In the genomic region with DNA sequence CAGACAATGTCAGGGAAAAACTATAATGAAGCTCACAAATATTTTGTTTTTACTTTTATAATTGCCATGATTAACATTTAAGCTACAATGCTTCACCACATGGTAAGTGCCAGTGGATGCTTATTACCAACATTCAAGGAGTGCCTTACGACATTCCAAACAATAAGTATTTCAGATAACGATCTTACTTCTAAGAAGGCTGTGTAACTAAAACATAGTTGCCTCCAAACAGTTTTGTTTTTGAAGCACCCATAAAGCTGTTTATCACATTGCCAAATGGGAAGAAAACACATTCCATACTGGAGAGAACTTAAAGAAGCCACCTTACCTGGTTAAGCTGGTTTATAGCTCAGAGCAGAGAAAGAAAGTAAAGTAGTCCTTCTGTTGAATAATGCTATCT, we compare ENCODE assay signal across 22 cellular contexts.
"Had no signal": no experiment of that assay in that cellular context is flagged by ENCODE, and none has a peak within 500 bp of the region (broad histone marks: within the 10 kb centered on the region; RNA-seq: fewer than 3 reads in every experiment).

No MANE protein-coding gene starts in this region.

- H3K4me1 ChIP-seq: ascending aorta, body of pancreas, SJSA1 had no signal

- H3K27me3 Mint-ChIP-seq: activated CD8-positive, alpha-beta memory T cell treated with anti-CD3 and anti-CD28 coated beads, Interleukin-2, amount 10 ng/mL, durations not matched to agents 7 days and 5 days; activated naive CD8-positive, alpha-beta T cell treated with anti-CD3 and anti-CD28 coated beads, Interleukin-2, amount 50 U/mL, for 24 hours; activated T-cell treated with anti-CD3 and anti-CD28 coated beads, Interleukin-2, amount 50 U/mL, for 24 hours had no signal

- H3K36me3 ChIP-seq: ascending aorta, SJSA1 had no signal

- H3K9me3 Mint-ChIP-seq: activated naive CD4-positive, alpha-beta T cell treated with anti-CD3 and anti-CD28 coated beads, Interleukin-2, amount 50 U/mL, for 72 hours; activated naive CD8-positive, alpha-beta T cell treated with anti-CD3 and anti-CD28 coated beads, Interleukin-2, amount 50 U/mL, for 24 hours; activated T-cell treated with anti-CD3 and anti-CD28 coated beads, Interleukin-2, amount 50 U/mL, for 24 hours; T-helper 2 cell treated with Interferon-gamma antibody and Interleukin-4, amounts not matched to agents 5 μg/mL and 100 μg/mL, for 36 hours had no signal

- DNase-seq: activated CD4-positive, alpha-beta T cell treated with anti-CD3 and anti-CD28 coated beads for 4 hours; activated CD8-positive, alpha-beta memory T cell treated with anti-CD3 and anti-CD28 coated beads, Interleukin-2, amount 10 ng/mL, durations not matched to agents 7 days and 5 days; activated effector memory CD4-positive, alpha-beta T cell treated with anti-CD3 and anti-CD28 coated beads, Interleukin-2, amount 50 U/mL, for 16 hours; activated naive CD4-positive, alpha-beta T cell treated with Interleukin-2 at 50 U/mL for 16 hours; activated naive CD8-positive, alpha-beta T cell treated with anti-CD3 and anti-CD28 coated beads, Interleukin-2, amount 50 U/mL, for 24 hours; activated T-cell treated with anti-CD3 and anti-CD28 coated beads, Interleukin-2, amount 50 U/mL, for 24 hours; amniotic stem cell; body of pancreas; central memory CD4-positive, alpha-beta T cell; NCI-H1417; NCI-H1930; NCI-H510A treated with DMSO at 0.1 percent for 48 hours; SHP77; SW 1271 had no signal

- H3K4me3 ChIP-seq: ascending aorta, body of pancreas, SJSA1 had no signal

- ATAC-seq: activated CD4-positive, CD25-positive, alpha-beta regulatory T cell treated with anti-CD3 and anti-CD28 coated beads, Interleukin-2, amount 50 U/mL, for 24 hours; activated CD8-positive, alpha-beta memory T cell treated with anti-CD3 and anti-CD28 coated beads, Interleukin-2, amount 10 ng/mL, durations not matched to agents 7 days and 5 days; activated naive CD4-positive, alpha-beta T cell treated with anti-CD3 and anti-CD28 coated beads, Interleukin-2, amount 50 U/mL, for 72 hours; activated naive CD8-positive, alpha-beta T cell treated with anti-CD3 and anti-CD28 coated beads, Interleukin-2, amount 50 U/mL, for 24 hours; body of pancreas; SK-N-SH treated with all-trans-retinoic acid at 6 μM for 48 hours had no signal

- H3K27me3 ChIP-seq: ascending aorta, body of pancreas, SJSA1 had no signal

- H3K27ac Mint-ChIP-seq: activated CD8-positive, alpha-beta memory T cell treated with anti-CD3 and anti-CD28 coated beads, Interleukin-2, amount 10 ng/mL, durations not matched to agents 7 days and 5 days; activated naive CD4-positive, alpha-beta T cell treated with anti-CD3 and anti-CD28 coated beads, Interleukin-2, amount 50 U/mL, for 72 hours; activated naive CD8-positive, alpha-beta T cell treated with anti-CD3 and anti-CD28 coated beads, Interleukin-2, amount 50 U/mL, for 24 hours; activated T-cell treated with anti-CD3 and anti-CD28 coated beads, Interleukin-2, amount 50 U/mL, for 24 hours; T-helper 2 cell treated with Interferon-gamma antibody and Interleukin-4, amounts not matched to agents 5 μg/mL and 100 μg/mL, for 36 hours had no signal

- H3K4me3 Mint-ChIP-seq: activated CD8-positive, alpha-beta memory T cell treated with anti-CD3 and anti-CD28 coated beads, Interleukin-2, amount 10 ng/mL, durations not matched to agents 7 days and 5 days; activated naive CD8-positive, alpha-beta T cell treated with anti-CD3 and anti-CD28 coated beads, Interleukin-2, amount 50 U/mL, for 24 hours; activated T-cell treated with anti-CD3 and anti-CD28 coated beads, Interleukin-2, amount 50 U/mL, for 24 hours; T-helper 2 cell treated with Interferon-gamma antibody and Interleukin-4, amounts not matched to agents 5 μg/mL and 100 μg/mL, for 36 hours had no signal

- FAIRE-seq: bronchial epithelial cell, RCC 7860 had no signal

- H3K27ac ChIP-seq: ascending aorta, body of pancreas, SJSA1 had no signal

- H3K9me3 ChIP-seq: ascending aorta, body of pancreas, SJSA1 had no signal
